In the genomic region with DNA sequence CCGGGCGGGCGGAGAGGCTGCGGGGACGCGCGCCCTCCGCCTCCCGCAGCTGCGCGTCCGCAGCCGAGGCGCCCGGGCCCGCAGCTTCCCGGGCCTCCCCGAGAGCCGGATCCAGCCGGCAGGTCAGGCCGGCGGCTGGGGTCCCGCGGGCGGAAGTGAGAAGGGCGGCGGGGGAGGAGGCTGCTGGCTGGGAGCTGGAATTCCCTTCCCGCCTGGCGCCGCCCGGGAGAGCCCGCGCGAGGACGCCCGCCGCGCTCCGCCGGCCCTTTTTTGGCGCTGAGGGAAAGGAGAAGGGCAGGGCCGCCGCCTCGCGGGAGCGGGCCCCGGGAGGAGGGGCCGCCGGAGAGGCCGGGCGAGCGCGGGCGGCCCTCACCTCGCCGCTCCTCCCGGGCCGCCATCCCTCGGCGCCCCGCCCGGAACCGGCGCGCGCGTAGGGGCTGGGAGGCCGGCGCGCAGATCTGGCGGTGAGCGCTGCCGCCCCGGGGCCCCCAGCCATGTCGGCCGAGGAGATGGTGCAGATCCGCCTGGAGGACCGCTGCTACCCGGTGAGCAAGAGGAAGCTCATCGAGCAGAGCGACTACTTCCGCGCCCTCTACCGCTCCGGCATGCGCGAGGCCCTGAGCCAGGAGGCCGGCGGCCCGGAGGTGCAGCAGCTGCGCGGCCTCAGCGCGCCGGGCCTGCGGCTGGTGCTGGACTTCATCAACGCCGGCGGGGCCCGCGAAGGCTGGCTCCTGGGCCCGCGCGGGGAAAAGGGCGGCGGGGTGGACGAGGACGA, we compare ENCODE assay signal across 1 cellular context.
TF ChIP-seq lines count a peak whose summit lies in the region.

A gene with protein sequence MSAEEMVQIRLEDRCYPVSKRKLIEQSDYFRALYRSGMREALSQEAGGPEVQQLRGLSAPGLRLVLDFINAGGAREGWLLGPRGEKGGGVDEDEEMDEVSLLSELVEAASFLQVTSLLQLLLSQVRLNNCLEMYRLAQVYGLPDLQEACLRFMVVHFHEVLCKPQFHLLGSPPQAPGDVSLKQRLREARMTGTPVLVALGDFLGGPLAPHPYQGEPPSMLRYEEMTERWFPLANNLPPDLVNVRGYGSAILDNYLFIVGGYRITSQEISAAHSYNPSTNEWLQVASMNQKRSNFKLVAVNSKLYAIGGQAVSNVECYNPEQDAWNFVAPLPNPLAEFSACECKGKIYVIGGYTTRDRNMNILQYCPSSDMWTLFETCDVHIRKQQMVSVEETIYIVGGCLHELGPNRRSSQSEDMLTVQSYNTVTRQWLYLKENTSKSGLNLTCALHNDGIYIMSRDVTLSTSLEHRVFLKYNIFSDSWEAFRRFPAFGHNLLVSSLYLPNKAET (plus strand): TSS at position 397 of the 775 bp plus-strand sequence. CDS start 98 bp downstream, at position 495.
A gene (minus strand): TSS at position 400 of the 775 bp plus-strand sequence. CDS start 8,960 bp downstream, outside the sequence.

TF ChIP-seq in SK-N-SH, 30 proteins besides CTCF, POLR2A, EP300 and RAD21:
- no peak for TF ChIP-seq FOXJ3 (CRISPR knock-in tag; IDR thresholded peaks at IDR 0.05)
- no peak for TF ChIP-seq FOXM1 (IDR thresholded peaks at IDR 0.05; ENCODE audit: low read depth)
- TF ChIP-seq GABPA (IDR thresholded peaks at IDR 0.05; ENCODE audit: low read depth), result peak; percentile 8; the same call in 1 of the 2 replicates
- peak; percentile 67 for TF ChIP-seq YY1 (IDR thresholded peaks at IDR 0.05; ENCODE audit: low read depth)
- TF ChIP-seq SIN3A (IDR thresholded peaks at IDR 0.05; ENCODE audit: borderline replicate concordance, low read depth, low read length), result peak; percentile 35; the same call in 1 of the 2 replicates
- TF ChIP-seq, protein P1, sequence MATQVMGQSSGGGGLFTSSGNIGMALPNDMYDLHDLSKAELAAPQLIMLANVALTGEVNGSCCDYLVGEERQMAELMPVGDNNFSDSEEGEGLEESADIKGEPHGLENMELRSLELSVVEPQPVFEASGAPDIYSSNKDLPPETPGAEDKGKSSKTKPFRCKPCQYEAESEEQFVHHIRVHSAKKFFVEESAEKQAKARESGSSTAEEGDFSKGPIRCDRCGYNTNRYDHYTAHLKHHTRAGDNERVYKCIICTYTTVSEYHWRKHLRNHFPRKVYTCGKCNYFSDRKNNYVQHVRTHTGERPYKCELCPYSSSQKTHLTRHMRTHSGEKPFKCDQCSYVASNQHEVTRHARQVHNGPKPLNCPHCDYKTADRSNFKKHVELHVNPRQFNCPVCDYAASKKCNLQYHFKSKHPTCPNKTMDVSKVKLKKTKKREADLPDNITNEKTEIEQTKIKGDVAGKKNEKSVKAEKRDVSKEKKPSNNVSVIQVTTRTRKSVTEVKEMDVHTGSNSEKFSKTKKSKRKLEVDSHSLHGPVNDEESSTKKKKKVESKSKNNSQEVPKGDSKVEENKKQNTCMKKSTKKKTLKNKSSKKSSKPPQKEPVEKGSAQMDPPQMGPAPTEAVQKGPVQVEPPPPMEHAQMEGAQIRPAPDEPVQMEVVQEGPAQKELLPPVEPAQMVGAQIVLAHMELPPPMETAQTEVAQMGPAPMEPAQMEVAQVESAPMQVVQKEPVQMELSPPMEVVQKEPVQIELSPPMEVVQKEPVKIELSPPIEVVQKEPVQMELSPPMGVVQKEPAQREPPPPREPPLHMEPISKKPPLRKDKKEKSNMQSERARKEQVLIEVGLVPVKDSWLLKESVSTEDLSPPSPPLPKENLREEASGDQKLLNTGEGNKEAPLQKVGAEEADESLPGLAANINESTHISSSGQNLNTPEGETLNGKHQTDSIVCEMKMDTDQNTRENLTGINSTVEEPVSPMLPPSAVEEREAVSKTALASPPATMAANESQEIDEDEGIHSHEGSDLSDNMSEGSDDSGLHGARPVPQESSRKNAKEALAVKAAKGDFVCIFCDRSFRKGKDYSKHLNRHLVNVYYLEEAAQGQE (IDR thresholded peaks at IDR 0.05; ENCODE audit: low read depth, low read length), result no peak
- TF ChIP-seq CHD2 (IDR thresholded peaks at IDR 0.05; ENCODE audit: low read length, partially characterized antibody), result peak; percentile 22
- TF ChIP-seq, protein P2, sequence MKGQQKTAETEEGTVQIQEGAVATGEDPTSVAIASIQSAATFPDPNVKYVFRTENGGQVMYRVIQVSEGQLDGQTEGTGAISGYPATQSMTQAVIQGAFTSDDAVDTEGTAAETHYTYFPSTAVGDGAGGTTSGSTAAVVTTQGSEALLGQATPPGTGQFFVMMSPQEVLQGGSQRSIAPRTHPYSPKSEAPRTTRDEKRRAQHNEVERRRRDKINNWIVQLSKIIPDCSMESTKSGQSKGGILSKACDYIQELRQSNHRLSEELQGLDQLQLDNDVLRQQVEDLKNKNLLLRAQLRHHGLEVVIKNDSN (IDR thresholded peaks at IDR 0.05; ENCODE audit: borderline replicate concordance, low read depth), result no peak
- peak; percentile 42; the same call in 1 of the 2 replicates for TF ChIP-seq TAF1 (IDR thresholded peaks at IDR 0.05; ENCODE audit: borderline replicate concordance, low read depth, low read length)
- no peak for TF ChIP-seq RFX5 (IDR thresholded peaks at IDR 0.05; ENCODE audit: low read length)
- TF ChIP-seq NRF1 (IDR thresholded peaks at IDR 0.05; ENCODE audit: low read depth, low read length), result peak; percentile 13; the same call in 1 of the 2 replicates
- TF ChIP-seq NFIC (IDR thresholded peaks at IDR 0.05; ENCODE audit: borderline replicate concordance), result peak; percentile 19; the same call in 1 of the 2 replicates
- TF ChIP-seq ELF1 (IDR thresholded peaks at IDR 0.05), result peak; percentile 23; the same call in 1 of the 2 replicates
